Comparison of ENCODE assay signal across 1 cellular context in genomic region chr14:24203249-24203886, GRCh38.
TF ChIP-seq lines count a peak whose summit lies in the region.
"Not testable (repeated sequence)": the region's sequence is repeated elsewhere in the genome, so short reads cannot be mapped to it uniquely, and the experiment has no call there.

No MANE protein-coding gene starts in this region.

TF ChIP-seq in HepG2, 621 proteins besides CTCF, POLR2A, EP300 and RAD21:
- 0 out of 2 replicates have a peak, but pooled peaks have one; percentile 65 for TF ChIP-seq ZBTB3 (CRISPR knock-in tag; IDR thresholded peaks at IDR 0.05; ENCODE audit: borderline replicate concordance, low read depth)
- TF ChIP-seq ZNF230 (CRISPR knock-in tag; IDR thresholded peaks at IDR 0.05): 0 out of 2 replicates have a peak, but pooled peaks have one; percentile 37
- 0 out of 2 replicates have a peak, but pooled peaks have one; percentile 21 for TF ChIP-seq ARNTL (CRISPR knock-in tag; IDR thresholded peaks at IDR 0.05)
- TF ChIP-seq HMGXB4 (CRISPR knock-in tag; IDR thresholded peaks at IDR 0.05; ENCODE audit: borderline replicate concordance in 1 of 2, low read depth in 1 of 2): peak in 1 of 2 experiments; percentile 36; a peak in 1 of 4 replicates
- peak; percentile 53; the same call in 1 of the 2 replicates for TF ChIP-seq SAFB2 (CRISPR knock-in tag; IDR thresholded peaks at IDR 0.05; ENCODE audit: borderline replicate concordance, low read depth)
- TF ChIP-seq MTA1 (CRISPR knock-in tag; IDR thresholded peaks at IDR 0.05; ENCODE audit: borderline replicate concordance): 0 out of 2 replicates have a peak, but pooled peaks have one; percentile 21
- TF ChIP-seq ZNF326 (CRISPR knock-in tag; IDR thresholded peaks at IDR 0.05; ENCODE audit: borderline replicate concordance): 0 out of 2 replicates have a peak, but pooled peaks have one; percentile 27
- TF ChIP-seq ZNF704 (CRISPR knock-in tag; IDR thresholded peaks at IDR 0.05; ENCODE audit: borderline replicate concordance): peak; percentile 61; the same call in 1 of the 2 replicates
- TF ChIP-seq ZNF782 (CRISPR knock-in tag; IDR thresholded peaks at IDR 0.05; ENCODE audit: borderline replicate concordance): 0 out of 2 replicates have a peak, but pooled peaks have one; percentile 63
- TF ChIP-seq PLSCR1 (CRISPR knock-in tag; IDR thresholded peaks at IDR 0.05; ENCODE audit: borderline replicate concordance): 0 out of 2 replicates have a peak, but pooled peaks have one; percentile 44
- TF ChIP-seq MED1 (CRISPR knock-in tag; IDR thresholded peaks at IDR 0.05): 0 out of 2 replicates have a peak, but pooled peaks have one; percentile 13
- TF ChIP-seq ZNF737 (CRISPR knock-in tag; IDR thresholded peaks at IDR 0.05; ENCODE audit: borderline replicate concordance): 0 out of 2 replicates have a peak, but pooled peaks have one; percentile 45
- TF ChIP-seq ZNF558 (CRISPR knock-in tag; IDR thresholded peaks at IDR 0.05; ENCODE audit: borderline replicate concordance): 0 out of 2 replicates have a peak, but pooled peaks have one; percentile 48
- 0 out of 2 replicates have a peak, but pooled peaks have one; percentile 40 for TF ChIP-seq DNMT1 (CRISPR knock-in tag; IDR thresholded peaks at IDR 0.05)
- TF ChIP-seq ZNF609 (CRISPR knock-in tag; IDR thresholded peaks at IDR 0.05; ENCODE audit: borderline replicate concordance): 0 out of 2 replicates have a peak, but pooled peaks have one; percentile 55
- TF ChIP-seq HNF1A (IDR thresholded peaks at IDR 0.05; ENCODE audit: low read depth): not testable (repeated sequence)
- TF ChIP-seq HNF1A (CRISPR knock-in tag; IDR thresholded peaks at IDR 0.05; ENCODE audit: borderline replicate concordance): 0 out of 2 replicates have a peak, but pooled peaks have one; percentile 19
